Comparison of ENCODE assay signal across 6 cellular contexts in the genomic region with DNA sequence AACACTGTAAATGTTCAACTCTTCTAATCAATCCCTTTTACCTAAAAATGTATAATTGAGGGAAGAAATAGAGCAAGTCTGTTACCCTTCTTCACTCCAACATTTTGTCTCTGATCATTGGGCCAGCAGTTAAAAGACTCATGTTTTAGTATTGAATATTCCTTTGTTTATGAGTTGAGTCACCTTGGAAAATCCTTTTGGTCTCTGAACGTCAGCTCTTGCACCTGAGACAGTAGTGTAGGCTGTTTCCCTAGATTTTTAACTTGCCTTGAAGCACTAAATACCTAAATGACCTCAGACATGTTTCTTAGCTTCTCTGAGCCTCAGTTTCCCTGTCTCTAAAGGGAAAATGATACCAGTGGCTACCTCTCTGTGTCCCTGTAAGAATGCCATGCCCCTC.
"Had no signal": no experiment of that assay in that cellular context is flagged by ENCODE, and none has a peak within 500 bp of the region (broad histone marks: within the 10 kb centered on the region; RNA-seq: fewer than 3 reads in every experiment).

No MANE protein-coding gene starts in this region.

- H3K36me3 Mint-ChIP-seq: IgD-negative memory B cell had no signal

- H3K4me2 ChIP-seq: GM23338 had no signal

- H3K4me1 Mint-ChIP-seq: IgD-negative memory B cell had no signal

- H3K27ac ChIP-seq: HL-60 had no signal

- H3K4me3 Mint-ChIP-seq: GM23338, H9, IgD-negative memory B cell had no signal

- ATAC-seq: GM23338, HepG2 had no signal

- H3K27ac Mint-ChIP-seq: H9 had no signal

- DNase-seq: H9, HCEC 1CT had no signal

- H3K9me3 Mint-ChIP-seq: GM23338, H9, IgD-negative memory B cell had no signal

- H3K4me3 ChIP-seq: GM23338 had no signal

- H2AFZ ChIP-seq: GM23338 had no signal
